22 cellular contexts compared by ENCODE assay signal in genomic region chr2:39392672-39393071, GRCh38.
"Had no signal": no experiment of that assay in that cellular context is flagged by ENCODE, and none has a peak within 500 bp of the region (broad histone marks: within the 10 kb centered on the region; RNA-seq: fewer than 3 reads in every experiment).

No MANE protein-coding gene starts in this region.

- H3K4me1 ChIP-seq: SJSA1 had no signal

- H3K27me3 ChIP-seq: SJSA1 had no signal

- H3K27ac ChIP-seq: SJSA1, SK-N-MC had no signal

- DNase-seq: KBM-7, MV-4-11, NCI-H1048, NCI-H1105 treated with DMSO at 0.1 percent for 48 hours, NCI-H1417 treated with DMSO at 0.1 percent for 48 hours, NCI-H146, NCI-H1694 treated with DMSO at 0.1 percent for 48 hours, NCI-H2029, NCI-H2081 treated with DMSO at 0.1 percent for 48 hours, NCI-H2171, NCI-H226, NCI-H446, NCI-H510A, NCI-H524 treated with DMSO at 0.1 percent for 48 hours, NCI-H69, NCI-H774, Right ventricle myocardium superior, RPMI8226, SIG-M5 had no signal

- H3K4me3 ChIP-seq: SJSA1, SK-N-MC had no signal

- H3K9me3 ChIP-seq: SJSA1 had no signal

- FAIRE-seq: RCC 7860 had no signal
